In the genomic region with DNA sequence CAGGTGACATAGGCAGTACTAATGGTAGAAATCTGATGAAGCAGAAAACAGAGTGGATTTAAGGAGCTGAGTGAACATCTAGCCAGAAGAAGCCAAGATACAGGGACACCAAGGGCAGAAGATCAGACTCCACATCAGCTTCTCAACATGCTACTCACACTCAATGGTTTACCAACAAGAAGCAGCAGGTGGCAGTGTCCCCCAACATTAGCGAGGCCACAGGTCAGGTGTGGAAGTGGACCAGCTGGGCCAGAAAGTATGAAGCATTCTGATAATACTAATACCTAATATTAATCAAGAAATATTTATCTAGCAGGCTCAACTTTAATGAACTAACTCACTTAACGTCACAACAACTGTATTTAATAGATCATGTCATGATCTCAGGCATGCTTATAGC, we compare ENCODE assay signal across 8 cellular contexts.
DNase-seq lines count a peak whose midpoint lies in the region; ATAC-seq and TF ChIP-seq lines count a peak whose summit lies in the region.

No MANE protein-coding gene starts in this region.

- H3K4me3 ChIP-seq in BJ (ENCODE audit: low read depth, low read length), result no peak overlapping the region
- H3K4me3 ChIP-seq in retinal pigment epithelial cell (ENCODE audit: low read length), result no peak overlapping the region

- DNase-seq in BJ (ENCODE audit: low read depth), result no peak
- peak; percentile 11 for DNase-seq in SK-N-DZ (ENCODE audit: low spot score)
- peak; percentile 36 for DNase-seq in activated naive CD8-positive, alpha-beta T cell treated with anti-CD3 and anti-CD28 coated beads for 36 hours
- DNase-seq in Right ventricle myocardium superior, result peak; percentile 76
- no peak for DNase-seq in retinal pigment epithelial cell (ENCODE audit: low read depth)
- DNase-seq in mesenteric fat pad (ENCODE audit: low spot score), result no peak

- TF ChIP-seq CTCF in BJ (IDR thresholded peaks at IDR 0.05; ENCODE audit: insufficient read depth, low read depth, low read length), result peak; percentile 70
- TF ChIP-seq CTCF in retinal pigment epithelial cell (conservative IDR thresholded peaks at IDR 0.05; ENCODE audit: low read depth, low read length), result peak; percentile 70

- CTCF ChIA-PET in BJ (lab: Yijun Ruan, JAX), result interaction anchor here (0.6 to 5.6 kb wide), 32 partner anchors 8 to 848 kb away, joined by 3 to 79 read pairs (median 5); no protein-coding TSS in a partner anchor

- H3K27ac Mint-ChIP-seq in activated naive CD8-positive, alpha-beta T cell treated with anti-CD3 and anti-CD28 coated beads for 36 hours, result no peak overlapping the region

- POLR2A ChIA-PET in BJ (lab: Charles Lee), result no interaction called here

- intact Hi-C loops in Right ventricle myocardium superior (cut with DNase I), result loop anchor here (5.0 kb wide), 1 partner anchor 73 kb away; no protein-coding TSS in a partner anchor

- no peaks in the 10 kb centered on the region for H3K36me3 Mint-ChIP-seq in activated naive CD8-positive, alpha-beta T cell treated with anti-CD3 and anti-CD28 coated beads for 36 hours

- no peaks in the 10 kb centered on the region for H3K36me3 ChIP-seq in BJ (ENCODE audit: control insufficient read depth, insufficient read depth, low read length)

- ATAC-seq in GM18861 (IDR thresholded peaks at IDR 0.05; ENCODE audit: unreplicated experiment), result peak; percentile 77
- peak; percentile 90 for ATAC-seq in HG03103 (IDR thresholded peaks at IDR 0.05; ENCODE audit: low read depth, unreplicated experiment)
- ATAC-seq in Right ventricle myocardium superior (ENCODE audit: poor library complexity), result peak; percentile 91

- H3K27me3 ChIP-seq in BJ (ENCODE audit: control insufficient read depth, insufficient read depth, low read length), result no peaks in the 10 kb centered on the region; the same call in 1 of the 2 replicates

- no peaks in the 10 kb centered on the region for H3K4me1 Mint-ChIP-seq in activated naive CD8-positive, alpha-beta T cell treated with anti-CD3 and anti-CD28 coated beads for 36 hours

- no peaks in the 10 kb centered on the region for H3K9me3 Mint-ChIP-seq in activated naive CD8-positive, alpha-beta T cell treated with anti-CD3 and anti-CD28 coated beads for 36 hours

- no peaks in the 10 kb centered on the region for H3K27me3 Mint-ChIP-seq in activated naive CD8-positive, alpha-beta T cell treated with anti-CD3 and anti-CD28 coated beads for 36 hours

- no peak overlapping the region for H3K4me3 Mint-ChIP-seq in activated naive CD8-positive, alpha-beta T cell treated with anti-CD3 and anti-CD28 coated beads for 36 hours

Comparison
In these comparisons a context has a peak if more than half of its experiments do, and no peak if none do; other contexts are left out.
1. DNase-seq: peak in SK-N-DZ (single experiment), activated naive CD8-positive, alpha-beta T cell treated with anti-CD3 and anti-CD28 coated beads for 36 hours (single experiment) and Right ventricle myocardium superior (single experiment); none in BJ (single experiment), retinal pigment epithelial cell (single experiment) and mesenteric fat pad (single experiment).
2. Peak in every context shown above with its lines, with median percentiles within 50 percentile points of each other: ATAC-seq.